ENCODE assay signal across 36 cellular contexts in the genomic region with DNA sequence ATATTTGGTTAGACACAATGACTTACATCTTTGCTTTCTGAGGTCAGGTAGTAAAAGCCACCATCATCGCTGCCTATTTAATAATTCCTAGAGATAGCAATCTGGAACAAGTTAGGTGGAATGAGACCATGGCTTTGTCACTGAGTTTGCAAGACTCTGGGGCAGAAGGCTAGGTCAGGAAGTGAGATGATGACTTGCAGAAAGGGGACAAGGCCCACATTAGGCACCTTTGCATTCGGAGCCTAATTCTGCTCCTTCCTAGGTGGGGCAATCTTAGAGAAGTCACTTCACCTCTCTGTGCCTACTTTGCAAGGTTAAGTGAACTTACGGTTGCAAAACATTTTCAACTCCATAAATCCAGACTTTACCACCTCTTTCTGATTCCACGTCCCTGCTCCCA. TPM values are rescaled to one million over a fixed set of nuclear protein-coding genes. Genes with fewer than 3 reads are reported as not detected.
"Had no signal": no experiment of that assay in that cellular context is flagged by ENCODE, and none has a peak within 500 bp of the region (broad histone marks: within the 10 kb centered on the region; RNA-seq: fewer than 3 reads in every experiment).

No MANE protein-coding gene starts in this region.

- H3K27ac ChIP-seq: adrenal gland, body of pancreas, brain microvascular endothelial cell, breast epithelium, VCaP had no signal

- H3K9me3 ChIP-seq: adrenal gland, body of pancreas, breast epithelium had no signal

- DNase-seq: activated B cell treated with CpG ODN at 0.5 μM for 24 hours; activated CD4-positive, alpha-beta memory T cell treated with anti-CD3 and anti-CD28 coated beads for 36 hours; activated CD4-positive, alpha-beta T cell treated with anti-CD3 and anti-CD28 coated beads for 4 hours; activated CD4-positive, alpha-beta T cell treated with anti-CD3 and anti-CD28 coated beads, Interleukin-2, amount 10 ng/mL, durations not matched to agents 24 days and 14 days; activated CD4-positive, alpha-beta T cell treated with anti-CD3 and anti-CD28 coated beads, Interleukin-2, amount 50 U/mL, for 1 hour; activated CD4-positive, alpha-beta T cell treated with anti-CD3 and anti-CD28 coated beads, Interleukin-2, amount 50 U/mL, for 4 hours; activated CD4-positive, CD25-positive, alpha-beta regulatory T cell treated with anti-CD3 and anti-CD28 coated beads, Interleukin-2, amount 50 U/mL, for 72 hours; activated CD8-positive, alpha-beta memory T cell treated with anti-CD3 and anti-CD28 coated beads, Interleukin-2, amount 50 U/mL, for 4 hours; activated CD8-positive, alpha-beta T cell treated with anti-CD3 and anti-CD28 coated beads for 36 hours; activated effector memory CD4-positive, alpha-beta T cell treated with anti-CD3 and anti-CD28 coated beads, Interleukin-2, amount 50 U/mL, for 16 hours; activated gamma-delta T cell treated with Interleukin-2 at 50 U/mL for 16 hours; activated naive CD4-positive, alpha-beta T cell; activated naive CD4-positive, alpha-beta T cell treated with anti-CD3 and anti-CD28 coated beads for 36 hours; activated naive CD4-positive, alpha-beta T cell treated with anti-CD3 and anti-CD28 coated beads, Interleukin-2, amount 50 U/mL, for 16 hours; activated naive CD8-positive, alpha-beta T cell treated with anti-CD3 and anti-CD28 coated beads for 36 hours; activated T-cell treated with anti-CD3 and anti-CD28 coated beads for 4 hours; activated T-cell treated with anti-CD3 and anti-CD28 coated beads, Interleukin-2, amount 50 U/mL, for 1 hour; activated T-cell treated with anti-CD3 and anti-CD28 coated beads, Interleukin-2, amount 50 U/mL, for 4 hours; activated T-cell treated with anti-CD3 and anti-CD28 coated beads, Interleukin-2, amount 50 U/mL, for 72 hours; adrenal gland; amniotic stem cell; aorta; body of pancreas; brain microvascular endothelial cell; caudate nucleus; cerebellar nuclear complex; T-helper 1 cell; T-helper 2 cell; T-helper 9 cell had no signal

- H3K27me3 ChIP-seq: adrenal gland, body of pancreas, brain microvascular endothelial cell, breast epithelium had no signal

- H3K4me3 ChIP-seq: adrenal gland, body of pancreas, breast epithelium had no signal

- ATAC-seq: activated CD8-positive, alpha-beta T cell treated with anti-CD3 and anti-CD28 coated beads for 36 hours; activated naive CD4-positive, alpha-beta T cell treated with anti-CD3 and anti-CD28 coated beads, Interleukin-2, amount 50 U/mL, for 72 hours; activated T-cell treated with anti-CD3 and anti-CD28 coated beads, Interleukin-2, amount 50 U/mL, for 4 hours; activated T-cell treated with anti-CD3 and anti-CD28 coated beads, Interleukin-2, amount 50 U/mL, for 72 hours; activated T-helper 17 cell treated with anti-CD3 and anti-CD28 coated beads, Interleukin-2, amount 50 U/mL, for 72 hours; body of pancreas had no signal

- H3K36me3 ChIP-seq: adrenal gland, brain microvascular endothelial cell, breast epithelium had no signal

- H3K4me1 ChIP-seq: adrenal gland, body of pancreas, breast epithelium had no signal

- FAIRE-seq: astrocyte, TTC549 had no signal

RNA-seq across cellular contexts. Expression of a gene that starts 10.3 kb away (rescaled TPM):
- total RNA-seq: activated B cell treated with CpG ODN at 0.5 μM for 24 hours; activated CD4-positive, alpha-beta memory T cell treated with anti-CD3 and anti-CD28 coated beads for 36 hours; aorta; astrocyte; body of pancreas; chondrocyte had no signal
- polyA plus RNA-seq: aorta had no signal
